In the genomic region with DNA sequence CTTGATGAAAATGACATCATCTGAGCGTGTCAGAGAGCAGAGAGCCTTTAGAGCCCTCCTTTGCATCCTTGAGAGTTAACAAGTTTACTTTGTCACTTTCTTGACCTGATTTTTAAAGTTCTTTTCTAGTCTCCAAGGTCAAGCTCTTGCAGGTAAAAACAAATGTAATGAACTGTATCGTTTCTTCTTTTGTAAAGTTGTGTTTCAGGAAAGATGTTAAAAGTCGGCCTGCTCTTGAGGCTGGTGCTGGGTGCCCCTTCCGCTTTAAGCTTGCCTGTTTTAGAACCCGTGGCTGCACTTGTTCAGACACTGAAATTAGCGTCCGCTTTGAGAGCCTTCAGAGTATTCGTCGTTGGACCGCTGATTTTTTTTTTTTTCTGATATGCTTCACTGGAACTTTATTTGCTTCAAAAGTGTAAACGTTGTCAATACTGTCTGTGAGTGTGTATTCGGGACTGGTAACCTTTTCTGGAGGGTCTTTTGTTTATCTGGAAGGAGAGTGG, we compare ENCODE assay signal across 1 cellular context.
TF ChIP-seq lines count a peak whose summit lies in the region.

No MANE protein-coding gene starts in this region.

TF ChIP-seq in HepG2, 621 proteins besides CTCF, POLR2A, EP300 and RAD21 (continued from another document):
- TF ChIP-seq, protein P1, sequence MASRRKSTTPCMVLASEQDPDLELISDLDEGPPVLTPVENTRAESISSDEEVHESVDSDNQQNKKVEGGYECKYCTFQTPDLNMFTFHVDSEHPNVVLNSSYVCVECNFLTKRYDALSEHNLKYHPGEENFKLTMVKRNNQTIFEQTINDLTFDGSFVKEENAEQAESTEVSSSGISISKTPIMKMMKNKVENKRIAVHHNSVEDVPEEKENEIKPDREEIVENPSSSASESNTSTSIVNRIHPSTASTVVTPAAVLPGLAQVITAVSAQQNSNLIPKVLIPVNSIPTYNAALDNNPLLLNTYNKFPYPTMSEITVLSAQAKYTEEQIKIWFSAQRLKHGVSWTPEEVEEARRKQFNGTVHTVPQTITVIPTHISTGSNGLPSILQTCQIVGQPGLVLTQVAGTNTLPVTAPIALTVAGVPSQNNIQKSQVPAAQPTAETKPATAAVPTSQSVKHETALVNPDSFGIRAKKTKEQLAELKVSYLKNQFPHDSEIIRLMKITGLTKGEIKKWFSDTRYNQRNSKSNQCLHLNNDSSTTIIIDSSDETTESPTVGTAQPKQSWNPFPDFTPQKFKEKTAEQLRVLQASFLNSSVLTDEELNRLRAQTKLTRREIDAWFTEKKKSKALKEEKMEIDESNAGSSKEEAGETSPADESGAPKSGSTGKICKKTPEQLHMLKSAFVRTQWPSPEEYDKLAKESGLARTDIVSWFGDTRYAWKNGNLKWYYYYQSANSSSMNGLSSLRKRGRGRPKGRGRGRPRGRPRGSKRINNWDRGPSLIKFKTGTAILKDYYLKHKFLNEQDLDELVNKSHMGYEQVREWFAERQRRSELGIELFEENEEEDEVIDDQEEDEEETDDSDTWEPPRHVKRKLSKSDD (CRISPR knock-in tag; IDR thresholded peaks at IDR 0.05; ENCODE audit: low read depth) = no peak
- TF ChIP-seq NR2C2 (CRISPR knock-in tag; IDR thresholded peaks at IDR 0.05; ENCODE audit: borderline replicate concordance) = 0 out of 2 replicates have a peak, but pooled peaks have one; percentile 1
- 0 out of 2 replicates have a peak, but pooled peaks have one; percentile 2 for TF ChIP-seq ZSCAN20 (CRISPR knock-in tag; IDR thresholded peaks at IDR 0.05; ENCODE audit: borderline replicate concordance)
- TF ChIP-seq KDM5A (IDR thresholded peaks at IDR 0.05; ENCODE audit: borderline replicate concordance, low read length) = peak; percentile 40; the same call in 1 of the 2 replicates
- TF ChIP-seq ZZZ3 (CRISPR knock-in tag; IDR thresholded peaks at IDR 0.05; ENCODE audit: borderline replicate concordance) = no peak
- no peak for TF ChIP-seq NFE2 (CRISPR knock-in tag; IDR thresholded peaks at IDR 0.05)
- no peak for TF ChIP-seq HNRNPUL1 (IDR thresholded peaks at IDR 0.05; ENCODE audit: low read depth, low read length)
- TF ChIP-seq SUZ12 (IDR thresholded peaks at IDR 0.05; ENCODE audit: low read depth, low read length) = no peak
- no peak for TF ChIP-seq MLLT10 (CRISPR knock-in tag; IDR thresholded peaks at IDR 0.05)
- no peak for TF ChIP-seq ZNF562 (CRISPR knock-in tag; IDR thresholded peaks at IDR 0.05; ENCODE audit: borderline replicate concordance)
- 0 out of 2 replicates have a peak, but pooled peaks have one; percentile 59 for TF ChIP-seq BRCA1 (CRISPR knock-in tag; IDR thresholded peaks at IDR 0.05)
- no peak for TF ChIP-seq ZNF546 (CRISPR knock-in tag; conservative IDR thresholded peaks at IDR 0.05)
- TF ChIP-seq GZF1 (CRISPR knock-in tag; IDR thresholded peaks at IDR 0.05) = no peak
- no peak for TF ChIP-seq POLR2G (IDR thresholded peaks at IDR 0.05; ENCODE audit: low read depth, low read length)
- no peak for TF ChIP-seq ZMYM3 (CRISPR knock-in tag; IDR thresholded peaks at IDR 0.05)
- TF ChIP-seq SKI (IDR thresholded peaks at IDR 0.05; ENCODE audit: partially characterized antibody) = no peak
- TF ChIP-seq, protein P2, sequence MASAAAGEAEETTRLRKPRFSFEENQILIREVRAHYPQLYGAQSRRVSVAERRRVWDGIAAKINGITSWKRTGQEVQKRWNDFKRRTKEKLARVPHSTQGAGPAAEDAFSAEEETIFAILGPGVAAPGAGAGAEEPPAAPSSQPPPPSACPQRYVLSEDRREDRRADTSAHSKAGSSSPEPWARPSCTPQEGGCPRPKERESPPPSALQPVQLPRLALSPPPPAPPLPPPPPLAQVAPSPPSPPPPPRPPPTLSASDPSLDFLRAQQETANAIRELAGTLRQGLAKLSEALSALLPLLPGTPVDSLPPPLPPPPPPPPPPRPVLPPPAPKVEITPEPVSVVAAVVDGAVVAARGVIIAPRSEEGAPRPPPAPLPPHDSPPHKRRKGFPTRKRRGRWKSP (CRISPR knock-in tag; IDR thresholded peaks at IDR 0.05) = peak; percentile 56; the same call in 1 of the 2 replicates
- no peak for TF ChIP-seq EHMT2 (IDR thresholded peaks at IDR 0.05; ENCODE audit: borderline replicate concordance, low read depth, low read length)
- no peak for TF ChIP-seq DR1 (CRISPR knock-in tag; IDR thresholded peaks at IDR 0.05)
- 0 out of 2 replicates have a peak, but pooled peaks have one; percentile 8 for TF ChIP-seq ARNT2 (CRISPR knock-in tag; IDR thresholded peaks at IDR 0.05; ENCODE audit: low read depth)
- no peak for TF ChIP-seq ZNF337 (CRISPR knock-in tag; IDR thresholded peaks at IDR 0.05; ENCODE audit: borderline replicate concordance, low read depth)
- no peak for TF ChIP-seq MAFF (IDR thresholded peaks at IDR 0.05; ENCODE audit: low read depth, low read length)
- TF ChIP-seq DMAP1 (CRISPR knock-in tag; IDR thresholded peaks at IDR 0.05) = no peak; the same call in 1 of the 2 replicates
- no peak for TF ChIP-seq ZNF44 (CRISPR knock-in tag; IDR thresholded peaks at IDR 0.05)
- TF ChIP-seq RNF2 (conservative IDR thresholded peaks at IDR 0.05; ENCODE audit: low read depth) = no peak
- TF ChIP-seq ZNF772 (CRISPR knock-in tag; IDR thresholded peaks at IDR 0.05) = no peak
- TF ChIP-seq GTF2F1 (IDR thresholded peaks at IDR 0.05; ENCODE audit: low read length) = no peak
- no peak for TF ChIP-seq ZNF768 (CRISPR knock-in tag; IDR thresholded peaks at IDR 0.05)
- TF ChIP-seq, protein P3, sequence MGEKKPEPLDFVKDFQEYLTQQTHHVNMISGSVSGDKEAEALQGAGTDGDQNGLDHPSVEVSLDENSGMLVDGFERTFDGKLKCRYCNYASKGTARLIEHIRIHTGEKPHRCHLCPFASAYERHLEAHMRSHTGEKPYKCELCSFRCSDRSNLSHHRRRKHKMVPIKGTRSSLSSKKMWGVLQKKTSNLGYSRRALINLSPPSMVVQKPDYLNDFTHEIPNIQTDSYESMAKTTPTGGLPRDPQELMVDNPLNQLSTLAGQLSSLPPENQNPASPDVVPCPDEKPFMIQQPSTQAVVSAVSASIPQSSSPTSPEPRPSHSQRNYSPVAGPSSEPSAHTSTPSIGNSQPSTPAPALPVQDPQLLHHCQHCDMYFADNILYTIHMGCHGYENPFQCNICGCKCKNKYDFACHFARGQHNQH (CRISPR knock-in tag; IDR thresholded peaks at IDR 0.05) = no peak
- TF ChIP-seq EZH2 (conservative IDR thresholded peaks at IDR 0.05; ENCODE audit: low read depth, low read length) = no peak
- no peak for TF ChIP-seq ATF1 (CRISPR knock-in tag; IDR thresholded peaks at IDR 0.05)
